In genomic region chr6:47310131-47310480, GRCh38 we compare ENCODE assay signal across 1 cellular context.
TF ChIP-seq lines count a peak whose summit lies in the region.

No MANE protein-coding gene starts in this region.

TF ChIP-seq in H1, 55 proteins besides CTCF, POLR2A, EP300 and RAD21 (continued from another document):
- TF ChIP-seq CBX8 (IDR thresholded peaks at IDR 0.05; ENCODE audit: borderline replicate concordance, low read depth, low read length) (no peak), SAP30 (IDR thresholded peaks at IDR 0.05; ENCODE audit: insufficient read depth, insufficient replicate concordance, low read length) (no peak), NRF1 (IDR thresholded peaks at IDR 0.05; ENCODE audit: low read depth, low read length) (no peak), ATF2 (IDR thresholded peaks at IDR 0.05; ENCODE audit: low read length) (no peak), TAF1 (IDR thresholded peaks at IDR 0.05; ENCODE audit: low read depth, low read length) (no peak), TAF7 (optimal IDR thresholded peaks at IDR 0.05; ENCODE audit: borderline replicate concordance, low read depth, low read length) (no peak), CTBP2 (IDR thresholded peaks at IDR 0.05; ENCODE audit: borderline replicate concordance, insufficient read depth, insufficient read length, low read length) (no peak)
